ENCODE assay signal across 10 cellular contexts in genomic region chr17:6420173-6420641, GRCh38. TPM values are rescaled to one million over a fixed set of nuclear protein-coding genes. Genes with fewer than 3 reads are reported as not detected.
DNase-seq lines count a peak whose midpoint lies in the region; ATAC-seq and TF ChIP-seq lines count a peak whose summit lies in the region.
"Had no signal": no experiment of that assay in that cellular context is flagged by ENCODE, and none has a peak within 500 bp of the region (broad histone marks: within the 10 kb centered on the region; RNA-seq: fewer than 3 reads in every experiment).

No MANE protein-coding gene starts in this region.

- no peaks in the 10 kb centered on the region for H3K4me1 ChIP-seq in A673 (ENCODE audit: insufficient read depth, low read length, poor library complexity, severe bottlenecking)
- H3K4me1 ChIP-seq in hepatocyte (ENCODE audit: insufficient read depth): no peaks in the 10 kb centered on the region

- no peak overlapping the region for H3K4me3 Mint-ChIP-seq in T-helper 17 cell

- H3K4me2 ChIP-seq in hepatocyte: no peak overlapping the region

- DNase-seq in A673 (ENCODE audit: low spot score): peak; percentile 40
- peak; percentile 21 for DNase-seq in GM12865 (ENCODE audit: low read depth)
- no peak for DNase-seq in T-helper 17 cell
- DNase-seq in hepatocyte (ENCODE audit: low spot score): peak; percentile 46
- DNase-seq in SK-N-DZ (ENCODE audit: low spot score): no peak
- DNase-seq in KG1 (lab: John Stamatoyannopoulos, UW): no peak
- DNase-seq: mesenchymal stem cell had no signal

- H3K27me3 Mint-ChIP-seq in T-helper 17 cell: peaks cover 54% of the 10 kb centered on the region

- H3K36me3 ChIP-seq in A673 (ENCODE audit: insufficient read depth, low read length, poor library complexity, severe bottlenecking) (no peaks in the 10 kb centered on the region), hepatocyte (replicated peaks; ENCODE audit: insufficient read depth, low read depth) (no peaks in the 10 kb centered on the region)

- BruUV-seq in A673 (replicated peaks; lab: Mats Ljungman, UMichigan): no TSS peak

- no peaks in the 10 kb centered on the region for H3K9me2 ChIP-seq in hepatocyte (replicated peaks; ENCODE audit: insufficient read depth)

- no peaks in the 10 kb centered on the region for H3K9me3 ChIP-seq in A673 (ENCODE audit: low read depth, low read length, poor library complexity, severe bottlenecking)
- H3K9me3 ChIP-seq in T-helper 17 cell (ENCODE audit: control insufficient read depth, low read length, poor library complexity, severe bottlenecking): no peaks in the 10 kb centered on the region
- no peaks in the 10 kb centered on the region for H3K9me3 ChIP-seq in hepatocyte (ENCODE audit: low read depth)

- intact Hi-C loops in A673 (cut with micrococcal nuclease; ENCODE audit: unreplicated experiment): no loop called here

- no peaks in the 10 kb centered on the region for H4K20me1 ChIP-seq in hepatocyte (ENCODE audit: insufficient read depth, poor library complexity, severe bottlenecking)

- CTCF ChIA-PET in A673 (lab: Charles Lee): interaction anchor here (0.6 to 0.8 kb wide), 2 partner anchors 358 to 440 kb away, joined by 3 to 8 read pairs; no protein-coding TSS in a partner anchor

- no peaks in the 10 kb centered on the region for H3K36me3 Mint-ChIP-seq in T-helper 17 cell (ENCODE audit: low read depth)

- ATAC-seq in T-helper 17 cell (no peak), HG02938 (IDR thresholded peaks at IDR 0.05; ENCODE audit: unreplicated experiment) (no peak), HG03135 (IDR thresholded peaks at IDR 0.05; ENCODE audit: unreplicated experiment) (no peak)

- peak; percentile 50 for TF ChIP-seq CTCF in A673 (conservative IDR thresholded peaks at IDR 0.05; ENCODE audit: low read depth, low read length)
- TF ChIP-seq CTCF in GM12865 (IDR thresholded peaks at IDR 0.05; ENCODE audit: insufficient read depth, low read depth, low read length, missing control alignments): peak; percentile 19
- peak; percentile 43 for TF ChIP-seq CTCF in hepatocyte (IDR thresholded peaks at IDR 0.05; ENCODE audit: poor library complexity)

- no peaks in the 10 kb centered on the region for H3K79me2 ChIP-seq in hepatocyte

- H2AFZ ChIP-seq in hepatocyte: no peak overlapping the region

- peaks cover 4% of the 10 kb centered on the region for H3K4me1 Mint-ChIP-seq in T-helper 17 cell

- no peak overlapping the region for H3K27ac ChIP-seq in A673 (ENCODE audit: low read depth, low read length, poor library complexity, severe bottlenecking)
- no peak overlapping the region for H3K27ac ChIP-seq in hepatocyte

- no peak overlapping the region for H3K4me3 ChIP-seq in A673 (ENCODE audit: low read depth, low read length, poor library complexity, severe bottlenecking)
- no peak overlapping the region for H3K4me3 ChIP-seq in GM12865 (ENCODE audit: low read depth, low read length)
- H3K4me3 ChIP-seq in hepatocyte: no peak overlapping the region

- WGBS in hepatocyte (ENCODE audit: low lambda C conversion rate, missing lambda C conversion rate): 15% methylated on average over 13 of the region's 13 CpGs

- POLR2A ChIA-PET in A673 (lab: Charles Lee; ENCODE audit: low non-redundant PET): no interaction called here

- peak overlapping the region; percentile 45 for H3K27ac Mint-ChIP-seq in T-helper 17 cell

- peaks cover 18% of the 10 kb centered on the region for H3K27me3 ChIP-seq in A673 (replicated peaks; ENCODE audit: insufficient read depth, low read depth, low read length, poor library complexity)
- H3K27me3 ChIP-seq in hepatocyte: no peaks in the 10 kb centered on the region

RNA-seq across cellular contexts. Expression of gene AIPL1, which starts 14.7 kb away (rescaled TPM):
- total RNA-seq in A673 (2021): not detected in 2 replicates
- total RNA-seq in T-helper 17 cell: not detected
- total RNA-seq in hepatocyte: not detected in 2 replicates
- polyA plus RNA-seq in hepatocyte: not detected in 2 replicates
- not detected in 2 replicates for polyA plus RNA-seq in SK-N-DZ (2014; cell fraction: cytosol; rRNA removed)
- polyA plus RNA-seq in SK-N-DZ (2014; cell fraction: nucleus; rRNA removed): 0.31 TPM in 1 of 2 replicates, not detected in the other
- total RNA-seq: HT1080 had no signal

RNA-seq across cellular contexts. Expression of gene PIMREG, which starts 24.0 kb away (rescaled TPM):
- 90.5 and 107 TPM in 2 replicates for total RNA-seq in A673 (2021)
- total RNA-seq in T-helper 17 cell: not detected
- total RNA-seq in hepatocyte: 3.9 and 5.4 TPM in 2 replicates
- polyA plus RNA-seq in hepatocyte: 10.5 and 11.8 TPM in 2 replicates
- 446 and 481 TPM in 2 replicates for polyA plus RNA-seq in SK-N-DZ (2014; cell fraction: cytosol; rRNA removed)
- polyA plus RNA-seq in SK-N-DZ (2014; cell fraction: nucleus; rRNA removed): 381 and 425 TPM in 2 replicates

Comparison
In these comparisons a context has a peak if more than half of its experiments do, and no peak if none do; other contexts are left out.
1. DNase-seq: peak in A673 (single experiment), GM12865 (single experiment) and hepatocyte (single experiment); none in T-helper 17 cell (0 of 3), SK-N-DZ (single experiment) and KG1 (single experiment).
2. RNA of gene PIMREG, which starts 24.0 kb away (total RNA-seq): 90.5 to 107 TPM in A673; 3.9 to 5.4 TPM in hepatocyte and not detected in T-helper 17 cell; every median in the first group is over 10 times any median in the second.
3. Peak in every context shown above with its lines, with median percentiles within 50 percentile points of each other: CTCF ChIP-seq.